7 cellular contexts compared by ENCODE assay signal in genomic region chr17:18463864-18464263, GRCh38. TPM values are rescaled to one million over a fixed set of nuclear protein-coding genes. Genes with fewer than 3 reads are reported as not detected.
"Had no signal": no experiment of that assay in that cellular context is flagged by ENCODE, and none has a peak within 500 bp of the region (broad histone marks: within the 10 kb centered on the region; RNA-seq: fewer than 3 reads in every experiment).

No MANE protein-coding gene starts in this region.

RNA-seq across cellular contexts. Expression of gene LGALS9C, which starts 12.7 kb away (rescaled TPM):
- total RNA-seq: activated naive CD4-positive, alpha-beta T cell treated with anti-CD3 and anti-CD28 coated beads, Interleukin-2, amount 50 U/mL, for 72 hours; activated T-cell treated with anti-CD3 and anti-CD28 coated beads, Interleukin-2, amount 50 U/mL, for 72 hours; ascending aorta; cardiac muscle cell; cerebellum; fibroblast of villous mesenchyme; WTC11 had no signal
